ENCODE assay signal across 22 cellular contexts in the genomic region with DNA sequence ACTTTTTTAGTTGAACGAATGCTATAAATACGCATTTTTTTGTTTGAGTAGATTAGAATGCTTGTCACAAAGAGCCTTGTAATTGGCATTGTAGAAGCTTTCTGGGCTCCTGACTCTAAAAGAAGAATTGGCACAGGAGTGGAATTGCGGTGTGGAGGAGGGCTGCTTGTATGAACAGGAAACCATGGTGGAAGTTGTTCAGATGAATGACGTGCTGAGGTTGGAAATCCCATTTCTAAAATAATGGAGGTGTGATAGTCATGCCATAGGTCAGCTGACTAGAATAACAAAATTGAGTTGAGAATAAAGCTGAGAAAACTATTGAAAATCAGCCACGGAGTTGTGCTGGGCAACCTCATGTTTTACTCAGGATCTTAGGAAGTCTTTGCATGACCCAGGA.
DNase-seq lines count a peak whose midpoint lies in the region; ATAC-seq and TF ChIP-seq lines count a peak whose summit lies in the region.
"Had no signal": no experiment of that assay in that cellular context is flagged by ENCODE, and none has a peak within 500 bp of the region (broad histone marks: within the 10 kb centered on the region; RNA-seq: fewer than 3 reads in every experiment).

No MANE protein-coding gene starts in this region.

- no peak overlapping the region for H3K4me3 ChIP-seq in A673 (ENCODE audit: low read depth, low read length, poor library complexity, severe bottlenecking)
- H3K4me3 ChIP-seq in astrocyte of the spinal cord (ENCODE audit: low read depth, low read length): no peak overlapping the region
- no peak overlapping the region for H3K4me3 ChIP-seq in fibroblast of pulmonary artery (replicated peaks; ENCODE audit: low read depth, low read length)

- no peak for TF ChIP-seq CTCF in A673 (conservative IDR thresholded peaks at IDR 0.05; ENCODE audit: low read depth, low read length)
- no peak for TF ChIP-seq CTCF in astrocyte of the spinal cord (IDR thresholded peaks at IDR 0.05; ENCODE audit: low read depth, low read length)
- TF ChIP-seq CTCF in fibroblast of pulmonary artery (IDR thresholded peaks at IDR 0.05; ENCODE audit: low read length, missing control alignments): no peak

- in situ Hi-C loops in astrocyte of the spinal cord (cut with HindIII; ENCODE audit: low sequenced_read_pairs): no loop called here

- POLR2A ChIA-PET in A673 (lab: Charles Lee; ENCODE audit: low non-redundant PET): no interaction called here

- ATAC-seq in HG02798 (IDR thresholded peaks at IDR 0.05; ENCODE audit: poor library complexity, unreplicated experiment): no peak
- no peak for ATAC-seq in HG03354 (IDR thresholded peaks at IDR 0.05; ENCODE audit: poor library complexity, severe bottlenecking, unreplicated experiment)
- ATAC-seq: HepG2, Panc1, SK-N-SH treated with all-trans-retinoic acid at 6 μM for 48 hours had no signal

- BruUV-seq in A673 (replicated peaks; lab: Mats Ljungman, UMichigan): no TSS peak

- peaks cover 38% of the 10 kb centered on the region for H3K4me1 ChIP-seq in A673 (ENCODE audit: insufficient read depth, low read length, poor library complexity, severe bottlenecking)

- no peaks in the 10 kb centered on the region for H3K27me3 ChIP-seq in A673 (replicated peaks; ENCODE audit: insufficient read depth, low read depth, low read length, poor library complexity)

- CTCF ChIA-PET in A673 (lab: Charles Lee): no interaction called here

- intact Hi-C loops in A673 (cut with micrococcal nuclease; ENCODE audit: unreplicated experiment): loop anchor here (5.0 to 10.0 kb wide), 3 partner anchors 78 to 368 kb away; no protein-coding TSS in a partner anchor

- no peak overlapping the region for H3K27ac ChIP-seq in A673 (ENCODE audit: low read depth, low read length, poor library complexity, severe bottlenecking)

- H3K36me3 ChIP-seq in A673 (ENCODE audit: insufficient read depth, low read length, poor library complexity, severe bottlenecking): no peaks in the 10 kb centered on the region

- peaks cover 17% of the 10 kb centered on the region for H3K9me3 ChIP-seq in A673 (ENCODE audit: low read depth, low read length, poor library complexity, severe bottlenecking)

- DNase-seq in A673 (ENCODE audit: low spot score) (peak; percentile 45), RPMI7951 (ENCODE audit: low read depth) (peak; percentile 42), astrocyte of the spinal cord (ENCODE audit: low read depth, low spot score) (peak; percentile 29), fibroblast of pulmonary artery (ENCODE audit: low read depth) (peak; percentile 44), NCI-H2196 treated with DMSO at 0.1 percent for 48 hours (lab: John Stamatoyannopoulos, UW; ENCODE audit: unreplicated experiment) (no peak), amniotic stem cell (lab: John Stamatoyannopoulos, UW) (no peak)
- DNase-seq: 8988T, Calu3, DMS79 treated with DMSO at 0.1 percent for 48 hours, GOT3, HCEC 1CT, NCI-H1105 treated with DMSO at 0.1 percent for 48 hours, NCI-H146, NCI-H1930, NCI-H2107, NCI-H2227 treated with DMSO at 0.1 percent for 48 hours, NCI-H526 treated with DMSO at 0.1 percent for 48 hours had no signal

Comparison
In these comparisons a context has a peak if more than half of its experiments do, and no peak if none do; other contexts are left out.
1. DNase-seq: peak in A673 (single experiment), RPMI7951 (single experiment), astrocyte of the spinal cord (single experiment) and fibroblast of pulmonary artery (single experiment); none in NCI-H2196 treated with DMSO at 0.1 percent for 48 hours (single experiment) and amniotic stem cell (single experiment).